In genomic region chr14:97028382-97028781, GRCh38 we compare ENCODE assay signal across 22 cellular contexts.
"Had no signal": no experiment of that assay in that cellular context is flagged by ENCODE, and none has a peak within 500 bp of the region (broad histone marks: within the 10 kb centered on the region; RNA-seq: fewer than 3 reads in every experiment).

No MANE protein-coding gene starts in this region.

- DNase-seq: activated CD4-positive, alpha-beta memory T cell treated with anti-CD3 and anti-CD28 coated beads for 36 hours; activated CD4-positive, alpha-beta T cell treated with anti-CD3 and anti-CD28 coated beads for 48 hours; activated gamma-delta T cell; activated naive CD4-positive, alpha-beta T cell treated with anti-CD3 and anti-CD28 coated beads, Interleukin-2, amount 50 U/mL, for 16 hours; activated naive CD8-positive, alpha-beta T cell treated with anti-CD3 and anti-CD28 coated beads, Interleukin-2, amount 50 U/mL, for 24 hours; cerebellar nuclear complex; glutamatergic neuron; hippocampal formation; kidney glomerular epithelial cell; left lung; naive thymus-derived CD8-positive, alpha-beta T cell; ovary; spleen; stimulated activated CD4-positive, alpha-beta T cell treated with anti-CD3 and anti-CD28 coated beads, Interleukin-4, amount 100 ng/mL, for 1 hour; stimulated activated naive CD8-positive, alpha-beta T cell treated with anti-CD3 and anti-CD28 coated beads, Interleukin-15, Interleukin-2, amounts not matched to agents 100 U/mL and 50 U/mL, for 24 hours; T-helper 9 cell had no signal

- H3K4me1 ChIP-seq: left lung, prostate gland had no signal

- H3K4me3 ChIP-seq: coronary artery, esophagus muscularis mucosa, left lung, lung, ovary, prostate gland, spleen had no signal

- H3K27ac Mint-ChIP-seq: activated CD4-positive, alpha-beta memory T cell treated with anti-CD3 and anti-CD28 coated beads for 36 hours; activated naive CD8-positive, alpha-beta T cell treated with anti-CD3 and anti-CD28 coated beads, Interleukin-2, amount 50 U/mL, for 24 hours; mesothelial cell of epicardium had no signal

- H3K36me3 Mint-ChIP-seq: mesothelial cell of epicardium had no signal

- H3K9me3 ChIP-seq: left lung, neutrophil, ovary, prostate gland had no signal

- H3K27me3 ChIP-seq: ovary had no signal

- H3K36me3 ChIP-seq: esophagus muscularis mucosa, left lung, neutrophil, ovary, prostate gland, spleen had no signal

- H3K27ac ChIP-seq: coronary artery, esophagus muscularis mucosa, left lung, neutrophil, ovary, prostate gland, spleen had no signal

- H3K4me3 Mint-ChIP-seq: activated CD4-positive, alpha-beta memory T cell treated with anti-CD3 and anti-CD28 coated beads for 36 hours; activated naive CD8-positive, alpha-beta T cell treated with anti-CD3 and anti-CD28 coated beads, Interleukin-2, amount 50 U/mL, for 24 hours; mesothelial cell of epicardium; naive thymus-derived CD8-positive, alpha-beta T cell had no signal
